In the genomic region with DNA sequence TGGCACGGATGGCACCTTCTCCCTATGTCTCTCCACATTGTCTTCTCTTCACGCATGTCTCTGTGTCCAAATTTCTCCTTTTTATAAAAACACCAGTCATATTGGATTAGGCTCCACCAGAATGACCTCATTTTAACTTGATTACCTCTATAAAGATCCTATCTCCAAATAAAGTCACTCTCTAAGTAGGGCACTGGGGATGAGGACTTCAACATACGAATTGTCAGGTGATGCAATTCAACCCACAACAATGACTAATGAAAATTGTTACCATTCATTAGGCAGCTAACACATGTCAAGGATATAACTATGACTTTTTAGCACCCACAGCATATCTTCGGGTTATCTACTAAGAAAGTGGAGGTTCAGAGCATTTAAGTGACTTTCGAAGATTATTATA, we compare ENCODE assay signal across 17 cellular contexts. TPM values are rescaled to one million over a fixed set of nuclear protein-coding genes. Genes with fewer than 3 reads are reported as not detected.
DNase-seq lines count a peak whose midpoint lies in the region; ATAC-seq and TF ChIP-seq lines count a peak whose summit lies in the region.
"Had no signal": no experiment of that assay in that cellular context is flagged by ENCODE, and none has a peak within 500 bp of the region (broad histone marks: within the 10 kb centered on the region; RNA-seq: fewer than 3 reads in every experiment).

No MANE protein-coding gene starts in this region.

- CTCF ChIA-PET in mammary epithelial cell (lab: Charles Lee; ENCODE audit: low non-redundant PET) = no interaction called here
- CTCF ChIA-PET in MCF 10A (lab: Yijun Ruan, JAX) = interaction anchor here (0.6 to 5.6 kb wide), 11 partner anchors 56 to 852 kb away, joined by 3 to 103 read pairs (median 4); no protein-coding TSS in a partner anchor

- H3K27me3 ChIP-seq in mammary epithelial cell (ENCODE audit: insufficient read depth, low read length) = no peaks in the 10 kb centered on the region
- no peaks in the 10 kb centered on the region for H3K27me3 ChIP-seq in esophagus muscularis mucosa
- no peaks in the 10 kb centered on the region for H3K27me3 ChIP-seq in uterus

- H3K36me3 ChIP-seq in mammary epithelial cell (ENCODE audit: insufficient read depth, low read length) = no peaks in the 10 kb centered on the region
- no peaks in the 10 kb centered on the region for H3K36me3 ChIP-seq in esophagus muscularis mucosa
- no peaks in the 10 kb centered on the region for H3K36me3 ChIP-seq in uterus
- H3K36me3 ChIP-seq in mucosa of descending colon (ENCODE audit: low read depth) = no peaks in the 10 kb centered on the region

- no peak overlapping the region for H3K27ac Mint-ChIP-seq in MCF 10A (ENCODE audit: low read depth, unreplicated experiment)
- H3K27ac Mint-ChIP-seq: B cell had no signal

- TF ChIP-seq POLR2A in esophagus muscularis mucosa (IDR thresholded peaks at IDR 0.05; ENCODE audit: low read depth) = no peak
- no peak for TF ChIP-seq POLR2A in uterus (IDR thresholded peaks at IDR 0.05)

- BruUV-seq in mammary epithelial cell (replicated peaks; lab: Mats Ljungman, UMichigan) (no TSS peak), MCF 10A (replicated peaks; lab: Mats Ljungman, UMichigan) (no TSS peak)

- POLR2A ChIA-PET in MCF 10A (lab: Yijun Ruan, JAX) = interaction anchor here (1.8 to 3.0 kb wide), 2 partner anchors 69 to 759 kb away, joined by 6 to 16 read pairs; no protein-coding TSS in a partner anchor

- DNase-seq in mammary epithelial cell (peak; percentile 42), MCF 10A (ENCODE audit: unreplicated experiment) (no peak), RPMI7951 (ENCODE audit: low read depth) (peak; percentile 7), esophagus muscularis mucosa (ENCODE audit: extremely low spot score) (peak; percentile 34), uterus (no peak), NCI-H2196 treated with DMSO at 0.1 percent for 48 hours (lab: John Stamatoyannopoulos, UW; ENCODE audit: unreplicated experiment) (no peak), mucosa of descending colon (no peak)
- no peak for DNase-seq in activated naive CD4-positive, alpha-beta T cell treated with anti-CD3 and anti-CD28 coated beads, Interleukin-2, amount 50 U/mL, for 16 hours
- DNase-seq: 8988T, H7, NCI-H146, NCI-H2081 treated with DMSO at 0.1 percent for 48 hours, NCI-H510A, NCI-H774, SIG-M5 had no signal

- TF ChIP-seq EP300 in esophagus muscularis mucosa (IDR thresholded peaks at IDR 0.05) = no peak

- H3K4me1 Mint-ChIP-seq in MCF 10A (ENCODE audit: insufficient read depth, unreplicated experiment) = peaks cover 35% of the 10 kb centered on the region
- H3K4me1 Mint-ChIP-seq: B cell had no signal

- no peak overlapping the region for H3K4me3 ChIP-seq in mammary epithelial cell (replicated peaks in 1 of 3; ENCODE audit: insufficient read depth in 1 of 3, low read depth in 2 of 3, low read length in 3 of 3)
- no peak overlapping the region for H3K4me3 ChIP-seq in esophagus muscularis mucosa
- H3K4me3 ChIP-seq in uterus = no peak overlapping the region
- no peak overlapping the region for H3K4me3 ChIP-seq in mucosa of descending colon

- H3K9me3 ChIP-seq in mammary epithelial cell (replicated peaks; ENCODE audit: insufficient read depth, low read length) (no peaks in the 10 kb centered on the region), esophagus muscularis mucosa (no peaks in the 10 kb centered on the region), uterus (no peaks in the 10 kb centered on the region), mucosa of descending colon (no peaks in the 10 kb centered on the region)

- TF ChIP-seq CTCF in mammary epithelial cell (conservative IDR thresholded peaks at IDR 0.05 in 1 of 2, IDR thresholded peaks at IDR 0.05 in 1 of 2; ENCODE audit: extremely low read depth in 1 of 2, insufficient read depth in 1 of 2, low read depth in 1 of 2, low read length in 2 of 2) (no peak), MCF 10A (IDR thresholded peaks at IDR 0.05; ENCODE audit: unreplicated experiment) (no peak), esophagus muscularis mucosa (IDR thresholded peaks at IDR 0.05) (no peak), uterus (IDR thresholded peaks at IDR 0.05) (no peak), mucosa of descending colon (IDR thresholded peaks at IDR 0.05) (no peak)

- H3K4me1 ChIP-seq in mammary epithelial cell (ENCODE audit: insufficient read depth, low read length) (peaks cover 18% of the 10 kb centered on the region), esophagus muscularis mucosa (peaks cover 0 to 17% (median 3%) of the 10 kb centered on the region in 4 donors), uterus (no peaks in the 10 kb centered on the region), mucosa of descending colon (ENCODE audit: low read depth) (no peaks in the 10 kb centered on the region)

- intact Hi-C loops in mammary epithelial cell (cut with micrococcal nuclease) (loop anchor here (2.0 to 10.0 kb wide), 3 partner anchors 281 to 1015 kb away; no protein-coding TSS in a partner anchor), MCF 10A (cut with micrococcal nuclease) (loop anchor here (2.0 to 10.0 kb wide), 4 partner anchors 165 to 1014 kb away; no protein-coding TSS in a partner anchor), esophagus muscularis mucosa (cut with DNase I) (loop anchor here (2.0 to 5.0 kb wide), 4 partner anchors 164 to 994 kb away; a partner anchor contains a TSS), uterus (cut with DNase I; ENCODE audit: low total_unique reads) (loop anchor here (5.0 to 10.0 kb wide), 2 partner anchors 749 to 851 kb away; no protein-coding TSS in a partner anchor), mucosa of descending colon (cut with DNase I, micrococcal nuclease) (loop anchor here (5.0 to 10.0 kb wide), 2 partner anchors 749 to 761 kb away; no protein-coding TSS in a partner anchor)

- no peak overlapping the region for H3K9ac ChIP-seq in mammary epithelial cell (ENCODE audit: insufficient read depth, low read length)

- no peaks in the 10 kb centered on the region for H3K27me3 Mint-ChIP-seq in MCF 10A (ENCODE audit: insufficient read depth, unreplicated experiment)

- no peak for ATAC-seq in mucosa of descending colon

- dilution Hi-C loops in mammary epithelial cell (cut with HindIII; ENCODE audit: low sequenced_read_pairs) = loop anchor here (25.0 kb wide), 1 partner anchor 749 kb away; no protein-coding TSS in a partner anchor

- H3K36me3 Mint-ChIP-seq in MCF 10A (ENCODE audit: insufficient read depth, unreplicated experiment) = no peaks in the 10 kb centered on the region

- in situ Hi-C loops in mammary epithelial cell (cut with MboI; ENCODE audit: low sequenced_read_pairs in 2 of 2) = loop anchor here (5.0 to 25.0 kb wide), 7 partner anchors 84 to 999 kb away; a partner anchor contains a TSS

- H4K20me1 ChIP-seq in mammary epithelial cell (ENCODE audit: insufficient read depth, low read length) = no peaks in the 10 kb centered on the region

- no peaks in the 10 kb centered on the region for H3K79me2 ChIP-seq in mammary epithelial cell (ENCODE audit: insufficient read depth, low read length)

- H2AFZ ChIP-seq in mammary epithelial cell (ENCODE audit: low read depth, low read length) = no peak overlapping the region

- no peaks in the 10 kb centered on the region for H3K9me3 Mint-ChIP-seq in MCF 10A (ENCODE audit: unreplicated experiment)

- H3K4me2 ChIP-seq in mammary epithelial cell (ENCODE audit: insufficient read depth, low read depth, low read length) = no peak overlapping the region

- no peak overlapping the region for H3K4me3 Mint-ChIP-seq in MCF 10A (ENCODE audit: unreplicated experiment)
- H3K4me3 Mint-ChIP-seq: B cell had no signal

- H3K27ac ChIP-seq in mammary epithelial cell (ENCODE audit: insufficient read depth, low read depth, low read length) = no peak overlapping the region
- H3K27ac ChIP-seq in esophagus muscularis mucosa (replicated peaks in 1 of 4) = no peak overlapping the region
- H3K27ac ChIP-seq in uterus = no peak overlapping the region
- H3K27ac ChIP-seq: HL-60 had no signal

- 65% methylated on average over 5 of the region's 5 CpGs for WGBS in mammary epithelial cell (ENCODE audit: low coverage, missing lambda C conversion rate)
- WGBS in esophagus muscularis mucosa = 79% methylated on average over 5 of the region's 5 CpGs

RNA-seq across cellular contexts. Expression of a gene that starts 55.5 kb away (rescaled TPM):
- total RNA-seq in mammary epithelial cell = 10 to 100 TPM; 36.4 to 54.8 TPM
- 11.1 TPM for polyA plus RNA-seq in mammary epithelial cell
- polyA minus RNA-seq in mammary epithelial cell = 26.1 TPM
- 41.6 and 46.1 TPM in 2 replicates for total RNA-seq in MCF 10A (2022)
- total RNA-seq in RPMI7951 (2014; rRNA removed; shearing (Covaris generic)) = 25.2 and 30.4 TPM in 2 replicates
- total RNA-seq in esophagus muscularis mucosa = 100 to 1,000 TPM in 2 of 4 donors, 10 to 100 TPM in 2; 86.2 to 112 (median 96.5) TPM
- 100 to 1,000 TPM in 3 of 4 donors, 10 to 100 TPM in 1; 83.4 to 247 (median 146) TPM for total RNA-seq in uterus
- 10 to 100 TPM; 36.1 to 59.3 (median 39.1) TPM for total RNA-seq in mucosa of descending colon

Comparison
In these comparisons a context has a peak if more than half of its experiments do, and no peak if none do; other contexts are left out.
1. DNase-seq: peak in mammary epithelial cell (single experiment), RPMI7951 (single experiment) and esophagus muscularis mucosa (single experiment); none in MCF 10A (single experiment), uterus (0 of 2), NCI-H2196 treated with DMSO at 0.1 percent for 48 hours (single experiment), activated naive CD4-positive, alpha-beta T cell treated with anti-CD3 and anti-CD28 coated beads, Interleukin-2, amount 50 U/mL, for 16 hours (single experiment) and mucosa of descending colon (0 of 3).